ENCODE assay signal across 17 cellular contexts in genomic region chr7:108581655-108582491, GRCh38. TPM values are rescaled to one million over a fixed set of nuclear protein-coding genes. Genes with fewer than 3 reads are reported as not detected.
DNase-seq lines count a peak whose midpoint lies in the region; ATAC-seq and TF ChIP-seq lines count a peak whose summit lies in the region.
"Had no signal": no experiment of that assay in that cellular context is flagged by ENCODE, and none has a peak within 500 bp of the region (broad histone marks: within the 10 kb centered on the region; RNA-seq: fewer than 3 reads in every experiment).

No MANE protein-coding gene starts in this region.

- no peaks in the 10 kb centered on the region for H3K9me3 ChIP-seq in gastrocnemius medialis
- peaks cover 0 to 10% (median 1%) of the 10 kb centered on the region in 4 donors for H3K9me3 ChIP-seq in stomach
- H3K9me3 ChIP-seq: colonic mucosa, Peyer's patch had no signal

- H3K36me3 Mint-ChIP-seq in Calu3 (ENCODE audit: insufficient read depth, unreplicated experiment) = peaks cover 7% of the 10 kb centered on the region
- H3K36me3 Mint-ChIP-seq in nephron progenitor cell (ENCODE audit: low read depth) = peaks cover 28% of the 10 kb centered on the region

- TF ChIP-seq CTCF in Calu3 (IDR thresholded peaks at IDR 0.05; ENCODE audit: unreplicated experiment) (no peak), fibroblast of pulmonary artery (IDR thresholded peaks at IDR 0.05; ENCODE audit: low read length, missing control alignments) (no peak), nephron progenitor cell (IDR thresholded peaks at IDR 0.05) (no peak), gastrocnemius medialis (IDR thresholded peaks at IDR 0.05 in 4 of 5, conservative IDR thresholded peaks at IDR 0.05 in 1 of 5) (no peak), stomach (IDR thresholded peaks at IDR 0.05) (no peak)

- H3K36me3 ChIP-seq in gastrocnemius medialis (peaks cover 0 to 18% of the 10 kb centered on the region in 2 donors), stomach (peaks cover 8 to 20% (median 13%) of the 10 kb centered on the region in 4 donors)
- H3K36me3 ChIP-seq: colonic mucosa had no signal

- DNase-seq in Calu3 = peak; percentile 4
- DNase-seq in fibroblast of pulmonary artery (ENCODE audit: low read depth) = peak; percentile 17
- peak; percentile 10 for DNase-seq in nephron progenitor cell
- no peak for DNase-seq in gastrocnemius medialis
- no peak for DNase-seq in activated CD8-positive, alpha-beta memory T cell treated with anti-CD3 and anti-CD28 coated beads for 24 hours
- no peak for DNase-seq in stomach
- DNase-seq in activated T-cell treated with anti-CD3 and anti-CD28 coated beads, Interleukin-2, amount 50 U/mL, for 48 hours = no peak
- DNase-seq: activated CD4-positive, alpha-beta memory T cell treated with anti-CD3 and anti-CD28 coated beads, Interleukin-2, amount 10 ng/mL, durations not matched to agents 7 days and 5 days; activated naive CD4-positive, alpha-beta T cell treated with anti-CD3 and anti-CD28 coated beads, Interleukin-2, amount 10 ng/mL, durations not matched to agents 7 days and 5 days; colonic mucosa; NCI-H226; Peyer's patch; stimulated activated CD4-positive, alpha-beta T cell treated with anti-CD3 and anti-CD28 coated beads, Interleukin-2, amount 100 ng/mL, for 48 hours; stimulated activated naive CD8-positive, alpha-beta T cell treated with anti-CD3 and anti-CD28 coated beads, Interleukin-15, Interleukin-2, amounts not matched to agents 100 U/mL and 50 U/mL, for 24 hours; T1000 had no signal

- CTCF ChIA-PET in Calu3 (lab: Charles Lee) = no interaction called here

- H3K4me1 ChIP-seq in gastrocnemius medialis (no peaks in the 10 kb centered on the region), stomach (no peaks in the 10 kb centered on the region)
- H3K4me1 ChIP-seq: colonic mucosa, Peyer's patch had no signal

- no peak for ATAC-seq in gastrocnemius medialis
- ATAC-seq: stimulated activated naive CD8-positive, alpha-beta T cell treated with anti-CD3 and anti-CD28 coated beads, Interleukin-15, Interleukin-2, amounts not matched to agents 100 U/mL and 50 U/mL, for 24 hours had no signal

- H3K4me3 ChIP-seq in fibroblast of pulmonary artery (replicated peaks; ENCODE audit: low read depth, low read length) (no peak overlapping the region), gastrocnemius medialis (no peak overlapping the region), stomach (no peak overlapping the region)
- H3K4me3 ChIP-seq: colonic mucosa, lung, Peyer's patch had no signal

- H3K27me3 ChIP-seq in gastrocnemius medialis (no peaks in the 10 kb centered on the region), stomach (no peaks in the 10 kb centered on the region)
- H3K27me3 ChIP-seq: colonic mucosa, Peyer's patch had no signal

- H3K27ac ChIP-seq in gastrocnemius medialis (no peak overlapping the region), stomach (no peak overlapping the region)
- H3K27ac ChIP-seq: colonic mucosa, Peyer's patch had no signal

- in situ Hi-C loops in gastrocnemius medialis (cut with MboI; ENCODE audit: low sequenced_read_pairs in 4 of 4) = no loop called here

- WGBS in stomach, 5 donors = 65 to 75% (median 67%) methylated on average over 4 of the region's 4 CpGs

- intact Hi-C loops in Calu3 (cut with micrococcal nuclease; ENCODE audit: unreplicated experiment) = no loop called here
- intact Hi-C loops in gastrocnemius medialis (cut with DNase I; ENCODE audit: low total_unique reads) = no loop called here
- intact Hi-C loops in stomach (cut with DNase I; ENCODE audit: low total_unique reads) = no loop called here

- BruUV-seq in Calu3 (replicated peaks; lab: Mats Ljungman, UMichigan) = no TSS peak

- TF ChIP-seq EP300 in Ishikawa (IDR thresholded peaks at IDR 0.05; ENCODE audit: borderline replicate concordance) (peak; percentile 18; the same call in 1 of the 2 replicates), stomach (IDR thresholded peaks at IDR 0.05) (no peak)

- H3K27me3 Mint-ChIP-seq in Calu3 (ENCODE audit: unreplicated experiment) (peaks cover 11% of the 10 kb centered on the region), nephron progenitor cell (ENCODE audit: low read depth, poor library complexity) (peaks cover 4% of the 10 kb centered on the region)

- H3K4me1 Mint-ChIP-seq in Calu3 (ENCODE audit: low read depth, unreplicated experiment) (peaks cover 21% of the 10 kb centered on the region), nephron progenitor cell (peaks cover 22% of the 10 kb centered on the region)
- H3K4me1 Mint-ChIP-seq: activated naive CD4-positive, alpha-beta T cell treated with anti-CD3 and anti-CD28 coated beads, Interleukin-2, amount 10 ng/mL, durations not matched to agents 7 days and 5 days had no signal

- TF ChIP-seq POLR2A in gastrocnemius medialis (IDR thresholded peaks at IDR 0.05) = no peak
- no peak for TF ChIP-seq POLR2A in stomach (IDR thresholded peaks at IDR 0.05)

- H3K27ac Mint-ChIP-seq in Calu3 (ENCODE audit: unreplicated experiment) (no peak overlapping the region), nephron progenitor cell (peak overlapping the region; percentile 94)
- H3K27ac Mint-ChIP-seq: activated CD4-positive, alpha-beta memory T cell treated with anti-CD3 and anti-CD28 coated beads, Interleukin-2, amount 10 ng/mL, durations not matched to agents 7 days and 5 days; activated naive CD4-positive, alpha-beta T cell treated with anti-CD3 and anti-CD28 coated beads, Interleukin-2, amount 10 ng/mL, durations not matched to agents 7 days and 5 days had no signal

- H3K4me3 Mint-ChIP-seq in Calu3 (ENCODE audit: low read depth, unreplicated experiment) (no peak overlapping the region), nephron progenitor cell (no peak overlapping the region)
- H3K4me3 Mint-ChIP-seq: activated CD4-positive, alpha-beta memory T cell treated with anti-CD3 and anti-CD28 coated beads, Interleukin-2, amount 10 ng/mL, durations not matched to agents 7 days and 5 days; activated naive CD4-positive, alpha-beta T cell treated with anti-CD3 and anti-CD28 coated beads, Interleukin-2, amount 10 ng/mL, durations not matched to agents 7 days and 5 days had no signal

- H3K9me3 Mint-ChIP-seq in Calu3 (ENCODE audit: low read depth, unreplicated experiment) (no peaks in the 10 kb centered on the region), nephron progenitor cell (peaks cover 11% of the 10 kb centered on the region)

- TF ChIP-seq RAD21 in Ishikawa (IDR thresholded peaks at IDR 0.05; ENCODE audit: low read depth) = no peak

TF ChIP-seq in Ishikawa, 13 proteins besides CTCF, POLR2A, EP300 and RAD21:
- peak; percentile 22; the same call in 1 of the 2 replicates for TF ChIP-seq NFIC (IDR thresholded peaks at IDR 0.05)
- TF ChIP-seq TCF12 (IDR thresholded peaks at IDR 0.05; ENCODE audit: low read depth) = no peak
- no peak for TF ChIP-seq MAX (IDR thresholded peaks at IDR 0.05)
- no peak for TF ChIP-seq ZBTB7A (IDR thresholded peaks at IDR 0.05; ENCODE audit: low read depth)
- peak; percentile 92 for TF ChIP-seq TEAD4 (IDR thresholded peaks at IDR 0.05)
TF ChIP-seq in Ishikawa: peak in this region for 2.

RNA-seq across cellular contexts. Expression of gene DNAJB9, which starts 12.2 kb away (rescaled TPM):
- total RNA-seq in Calu3 (2022) (13.3 TPM in 2 replicates), gastrocnemius medialis (10 to 100 TPM; 24.2 to 96.6 (median 67.8) TPM), stomach (100 to 1,000 TPM in 1 of 5 donors, 10 to 100 TPM in 3, 1 to 10 TPM in 1; 2.6 to 218 (median 22.2) TPM)
- 10 to 100 TPM in 2 of 3 donors, 1 to 10 TPM in 1; 7.0 to 12.7 (median 11.5) TPM for polyA plus RNA-seq in stomach

RNA-seq across cellular contexts. Expression of gene THAP5, which starts 12.4 kb away (rescaled TPM):
- total RNA-seq in Calu3 (2022) (15.8 and 18.3 TPM in 2 replicates), gastrocnemius medialis (10 to 100 TPM; 22.5 to 36.0 (median 25.6) TPM), stomach (10 to 100 TPM; 16.2 to 73.2 (median 27.4) TPM)
- 1 to 10 TPM; 5.8 to 9.9 (median 7.1) TPM for polyA plus RNA-seq in stomach

RNA-seq across cellular contexts. Expression of gene PNPLA8, which starts 55.9 kb away (rescaled TPM):
- 6.9 and 8.3 TPM in 2 replicates for total RNA-seq in Calu3 (2022)
- total RNA-seq in gastrocnemius medialis = 10 to 100 TPM; 49.7 to 86.3 (median 61.9) TPM
- 10 to 100 TPM in 4 of 5 donors, under 1 TPM in 1; 0.87 to 43.5 (median 21.3) TPM for total RNA-seq in stomach
- 10 to 100 TPM in 2 of 3 donors, 1 to 10 TPM in 1; 9.7 to 18.2 (median 15.2) TPM for polyA plus RNA-seq in stomach

Comparison
In these comparisons a context has a peak if more than half of its experiments do, and no peak if none do; other contexts are left out.
1. DNase-seq: peak in Calu3 (single experiment), fibroblast of pulmonary artery (single experiment) and nephron progenitor cell (single experiment); none in gastrocnemius medialis (0 of 2), activated CD8-positive, alpha-beta memory T cell treated with anti-CD3 and anti-CD28 coated beads for 24 hours (single experiment), stomach (single experiment) and activated T-cell treated with anti-CD3 and anti-CD28 coated beads, Interleukin-2, amount 50 U/mL, for 48 hours (0 of 2).